Comparison of ENCODE assay signal across 8 cellular contexts in the genomic region with DNA sequence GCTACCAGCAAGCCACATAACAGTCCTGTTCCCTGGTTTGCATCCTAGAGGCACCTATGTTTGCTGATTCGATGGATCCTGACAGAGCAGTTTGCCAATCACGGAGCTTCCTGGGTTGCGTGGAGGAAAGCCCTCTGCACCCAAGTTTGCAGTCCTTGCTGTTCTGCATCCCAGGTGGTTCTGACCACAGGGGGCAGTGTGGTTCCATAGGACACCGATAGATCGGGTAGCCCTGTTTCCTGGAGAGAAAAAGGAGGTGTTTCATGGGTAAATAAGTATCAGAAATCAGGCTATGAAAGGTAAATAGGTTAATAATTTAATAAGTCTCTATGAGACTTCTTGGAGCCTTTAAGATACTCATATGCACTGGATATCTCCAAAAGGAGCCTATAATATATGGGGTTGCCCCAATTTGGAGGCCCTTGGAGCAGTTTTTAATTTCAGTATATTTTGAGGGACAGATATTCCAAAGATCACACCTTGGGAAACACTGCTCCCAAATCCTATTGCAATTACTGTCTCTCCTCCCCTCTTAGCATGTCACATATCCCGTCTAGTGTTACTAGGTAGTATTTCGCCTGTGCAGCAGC.
DNase-seq lines count a peak whose midpoint lies in the region; TF ChIP-seq lines count a peak whose summit lies in the region.

No MANE protein-coding gene starts in this region.

- in situ Hi-C loops in GM23248 (cut with MboI) = no loop called here

- H4K20me1 ChIP-seq in GM23248 (ENCODE audit: insufficient read depth) = no peaks in the 10 kb centered on the region

- peaks cover 17% of the 10 kb centered on the region for H3F3A ChIP-seq in GM23248 (ENCODE audit: insufficient read depth)

- peak overlapping the region; percentile 39; the same call in 1 of the 2 replicates for H2AFZ ChIP-seq in GM23248

- no peaks in the 10 kb centered on the region for H3K79me2 ChIP-seq in GM23248 (ENCODE audit: insufficient read depth)

- H3K9ac ChIP-seq in GM23248 = no peak overlapping the region

- H3K4me1 ChIP-seq in GM23248 (ENCODE audit: insufficient read depth) = peaks cover 49% of the 10 kb centered on the region

- WGBS in GM23248 (ENCODE audit: low coverage in 1 of 2, low lambda C conversion rate in 2 of 2, missing lambda C conversion rate in 2 of 2), 2 experiments = 64 to 67% methylated on average over 7 of the region's 7 CpGs

- DNase-seq in AG09319 (ENCODE audit: extremely low read depth, low read depth) (no peak), GM23248 (peak; percentile 74), RKO (ENCODE audit: low spot score) (peak; percentile 36), astrocyte of the hippocampus (ENCODE audit: low read depth, low spot score) (peak; percentile 70), iPS-NIHi11 (ENCODE audit: low spot score) (peak; percentile 77), NCI-H510A treated with DMSO at 0.1 percent for 48 hours (lab: John Stamatoyannopoulos, UW) (no peak), NCI-H1105 (lab: John Stamatoyannopoulos, UW) (no peak)
- DNase-seq in stimulated activated CD4-positive, alpha-beta T cell treated with anti-CD3 and anti-CD28 coated beads, Interleukin-1b, Interleukin-23, amount 100 ng/mL, for 24 hours (ENCODE audit: low read depth in 4 of 4, low spot score in 1 of 4) = peak in 3 of 4 experiments; percentile 4 to 40 (median 33)

- peak; percentile 57 for TF ChIP-seq CTCF in AG09319 (IDR thresholded peaks at IDR 0.05; ENCODE audit: low read depth, low read length)

- H3K36me3 ChIP-seq in GM23248 (ENCODE audit: low read depth) = no peaks in the 10 kb centered on the region

- no peaks in the 10 kb centered on the region for H3K27me3 ChIP-seq in GM23248 (replicated peaks; ENCODE audit: insufficient read depth)

- H3K4me3 ChIP-seq in GM23248 = no peak overlapping the region

- no peaks in the 10 kb centered on the region for H3K9me2 ChIP-seq in GM23248 (ENCODE audit: insufficient read depth)

- H3K9me3 ChIP-seq in GM23248 (ENCODE audit: low read depth) = no peaks in the 10 kb centered on the region

- H3K4me2 ChIP-seq in GM23248 (ENCODE audit: unreplicated experiment) = no peak overlapping the region

- H3K27ac ChIP-seq in GM23248 = peak overlapping the region; percentile 12; the same call in 1 of the 2 replicates

Comparison
In these comparisons a context has a peak if more than half of its experiments do, and no peak if none do; other contexts are left out.
1. DNase-seq: peak in GM23248 (single experiment), RKO (single experiment), astrocyte of the hippocampus (single experiment), iPS-NIHi11 (single experiment) and stimulated activated CD4-positive, alpha-beta T cell treated with anti-CD3 and anti-CD28 coated beads, Interleukin-1b, Interleukin-23, amount 100 ng/mL, for 24 hours (3 of 4); none in AG09319 (single experiment), NCI-H510A treated with DMSO at 0.1 percent for 48 hours (single experiment) and NCI-H1105 (single experiment).